10 cellular contexts compared by ENCODE assay signal in the genomic region with DNA sequence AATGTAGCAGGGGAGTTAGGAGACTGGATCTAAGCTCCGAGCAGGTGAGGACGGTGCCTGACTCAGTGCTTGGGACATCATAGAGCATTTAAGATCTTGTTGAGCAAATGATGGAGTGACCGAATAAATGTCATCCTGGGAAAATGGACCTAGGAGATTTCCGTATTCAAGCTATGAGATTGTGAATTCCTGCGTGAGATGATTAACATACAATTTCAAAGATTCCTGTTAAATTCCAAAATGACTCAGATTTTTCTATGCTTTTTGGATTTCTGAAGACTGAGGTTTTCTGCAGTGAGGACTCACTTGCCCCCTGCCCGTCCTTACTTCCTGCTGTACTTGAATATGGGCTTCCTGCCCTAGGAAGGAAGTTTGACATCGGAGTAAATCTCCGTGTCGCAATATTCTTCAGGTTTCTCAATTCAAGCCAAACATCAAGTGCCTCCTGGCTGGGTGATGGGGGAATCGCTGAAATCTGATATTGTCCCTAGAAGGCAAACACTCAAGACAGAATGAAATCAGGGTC. TPM values are rescaled to one million over a fixed set of nuclear protein-coding genes. Genes with fewer than 3 reads are reported as not detected.
DNase-seq lines count a peak whose midpoint lies in the region; ATAC-seq and TF ChIP-seq lines count a peak whose summit lies in the region.
"Had no signal": no experiment of that assay in that cellular context is flagged by ENCODE, and none has a peak within 500 bp of the region (broad histone marks: within the 10 kb centered on the region; RNA-seq: fewer than 3 reads in every experiment).

No MANE protein-coding gene starts in this region.

- CTCF ChIA-PET in Caco-2 (lab: Charles Lee), result no interaction called here

- H3K27ac ChIP-seq in layer of hippocampus (ENCODE audit: low read depth, low read length) (peak overlapping the region; percentile 19), vagina (peak overlapping the region; percentile 64)

- H3K4me3 ChIP-seq in vagina (peak overlapping the region in 1 of 2 donors; percentile 7), Caco-2 (ENCODE audit: low read depth, low read length) (no peak overlapping the region)

- no peak for TF ChIP-seq CTCF in vagina (IDR thresholded peaks at IDR 0.05)
- TF ChIP-seq CTCF in Caco-2 (IDR thresholded peaks at IDR 0.05; ENCODE audit: insufficient read depth in 1 of 2, low read depth in 1 of 2, low read length in 1 of 2, severe bottlenecking in 1 of 2, unreplicated experiment in 1 of 2), result no peak

- peaks cover 24% of the 10 kb centered on the region for H3K36me3 Mint-ChIP-seq in activated naive CD8-positive, alpha-beta T cell
- H3K36me3 Mint-ChIP-seq in Caco-2 (ENCODE audit: insufficient read depth, unreplicated experiment), result no peaks in the 10 kb centered on the region

- DNase-seq in Right ventricle myocardium inferior (ENCODE audit: missing footprints) (no peak), cardiac septum (ENCODE audit: low spot score) (no peak), vagina (ENCODE audit: extremely low spot score in 2 of 2) (no peak), Caco-2 (no peak), UCSD-AML1 (lab: John Stamatoyannopoulos, UW; ENCODE audit: unreplicated experiment) (no peak)
- DNase-seq: DND-41, nephron progenitor cell had no signal

- no peaks in the 10 kb centered on the region for H3K27me3 Mint-ChIP-seq in activated naive CD8-positive, alpha-beta T cell
- no peaks in the 10 kb centered on the region for H3K27me3 Mint-ChIP-seq in Caco-2 (ENCODE audit: insufficient read depth, unreplicated experiment)

- no peak for TF ChIP-seq POLR2A in vagina (IDR thresholded peaks at IDR 0.05)

- H3K4me1 ChIP-seq in vagina (peaks cover 21% of the 10 kb centered on the region), Caco-2 (no peaks in the 10 kb centered on the region)

- H3K27ac Mint-ChIP-seq in activated naive CD8-positive, alpha-beta T cell, result peak overlapping the region; percentile 100
- no peak overlapping the region for H3K27ac Mint-ChIP-seq in Caco-2 (ENCODE audit: unreplicated experiment)
- H3K27ac Mint-ChIP-seq: nephron progenitor cell had no signal

- POLR2A ChIA-PET in Caco-2 (lab: Charles Lee), result no interaction called here

- ATAC-seq in Right ventricle myocardium inferior (peak; percentile 24), HG02973 (IDR thresholded peaks at IDR 0.05; ENCODE audit: unreplicated experiment) (no peak)

- peak overlapping the region; percentile 89 for H3K4me3 Mint-ChIP-seq in activated naive CD8-positive, alpha-beta T cell
- H3K4me3 Mint-ChIP-seq in Caco-2 (ENCODE audit: unreplicated experiment), result no peak overlapping the region
- H3K4me3 Mint-ChIP-seq: nephron progenitor cell had no signal

- no peaks in the 10 kb centered on the region for H3K36me3 ChIP-seq in vagina
- no peaks in the 10 kb centered on the region for H3K36me3 ChIP-seq in Caco-2 (ENCODE audit: control insufficient read depth, insufficient read depth, low read length)

- H3K9me3 Mint-ChIP-seq in activated naive CD8-positive, alpha-beta T cell (ENCODE audit: low read depth), result no peaks in the 10 kb centered on the region
- H3K9me3 Mint-ChIP-seq in Caco-2 (ENCODE audit: unreplicated experiment), result no peaks in the 10 kb centered on the region
- H3K9me3 Mint-ChIP-seq: nephron progenitor cell had no signal

- BruUV-seq in Caco-2 (replicated peaks; lab: Mats Ljungman, UMichigan), result no TSS peak

- H3K9me3 ChIP-seq in vagina, result no peaks in the 10 kb centered on the region
- no peaks in the 10 kb centered on the region for H3K9me3 ChIP-seq in Caco-2

- intact Hi-C loops in Right ventricle myocardium inferior (cut with DNase I) (no loop called here), cardiac septum (cut with DNase I) (no loop called here), vagina (cut with DNase I) (no loop called here), Caco-2 (cut with micrococcal nuclease; ENCODE audit: unreplicated experiment) (no loop called here)

- H3K27me3 ChIP-seq in layer of hippocampus (ENCODE audit: control insufficient read depth, insufficient read depth, low read length) (no peaks in the 10 kb centered on the region), vagina (no peaks in the 10 kb centered on the region), Caco-2 (replicated peaks; ENCODE audit: control insufficient read depth, insufficient read depth, low read length) (no peaks in the 10 kb centered on the region)

- H3K4me1 Mint-ChIP-seq in activated naive CD8-positive, alpha-beta T cell (ENCODE audit: low read depth), result peaks cover 64% of the 10 kb centered on the region
- H3K4me1 Mint-ChIP-seq in Caco-2 (ENCODE audit: low read depth, unreplicated experiment), result peaks cover 7% of the 10 kb centered on the region

RNA-seq across cellular contexts. Expression of gene SYTL3, which starts 5.2 kb away (rescaled TPM):
- total RNA-seq in Right ventricle myocardium inferior, result 10.8 TPM
- total RNA-seq in cardiac septum, result 5.7 TPM
- total RNA-seq in vagina, result 10.8 TPM
- total RNA-seq in Caco-2 (2022), result 0.86 and 1.1 TPM in 2 replicates

RNA-seq across cellular contexts. Expression of gene DYNLT1, which starts 10.5 kb away (rescaled TPM):
- total RNA-seq in Right ventricle myocardium inferior, result 145 TPM
- total RNA-seq in cardiac septum, result 131 TPM
- total RNA-seq in vagina, result 65.8 TPM
- 95.6 and 96.6 TPM in 2 replicates for total RNA-seq in Caco-2 (2022)
